In the genomic region with DNA sequence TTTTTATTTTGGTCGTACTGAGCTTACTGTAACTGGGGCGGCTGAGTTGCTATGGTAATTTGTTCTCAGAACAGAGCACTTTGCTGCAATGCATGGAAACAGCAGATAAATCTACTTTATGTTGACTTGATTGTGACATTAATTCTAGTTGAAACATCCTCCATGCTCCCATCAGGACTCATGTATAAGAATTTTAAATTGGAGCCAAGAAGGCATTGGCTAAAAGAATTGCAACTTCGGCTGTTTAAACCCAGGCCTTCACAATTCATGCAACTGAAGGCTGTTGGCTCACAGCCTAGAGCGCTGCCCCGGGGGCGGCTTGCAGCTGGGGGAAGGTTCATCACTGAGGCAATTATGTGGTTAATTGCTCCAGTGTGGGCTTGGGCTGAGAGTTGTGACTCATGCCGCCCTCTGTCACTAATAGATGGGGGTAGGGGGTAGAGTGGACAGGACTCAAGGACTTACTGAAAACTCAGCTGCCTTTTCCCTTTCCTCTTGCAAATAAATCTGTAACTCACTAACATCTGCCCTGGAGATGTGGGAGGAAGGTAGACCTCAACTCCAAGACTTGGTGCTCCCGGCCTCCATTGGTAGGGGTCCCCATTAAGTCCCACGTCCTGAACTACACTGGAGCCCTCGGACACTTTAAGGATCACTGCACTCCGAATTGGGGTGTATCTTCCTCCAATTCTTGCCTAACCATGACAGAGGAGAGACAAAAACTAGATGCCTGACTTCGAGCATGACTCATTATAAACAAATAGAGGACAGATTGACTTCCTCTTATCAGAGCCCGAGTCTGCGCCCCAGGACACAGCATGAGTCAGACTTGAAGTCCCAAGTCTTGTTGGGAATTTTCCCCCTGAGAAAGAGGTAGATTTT, we compare ENCODE assay signal across 8 cellular contexts. TPM values are rescaled to one million over a fixed set of nuclear protein-coding genes. Genes with fewer than 3 reads are reported as not detected.
DNase-seq lines count a peak whose midpoint lies in the region; ATAC-seq and TF ChIP-seq lines count a peak whose summit lies in the region.

No MANE protein-coding gene starts in this region.

- peak overlapping the region; percentile 65 to 89 for H3K4me3 Mint-ChIP-seq in CD14-positive monocyte
- H3K4me3 Mint-ChIP-seq in activated naive CD8-positive, alpha-beta T cell treated with anti-CD3 and anti-CD28 coated beads, Interleukin-2, amount 50 U/mL, for 24 hours = peak overlapping the region; percentile 26
- H3K4me3 Mint-ChIP-seq in activated T-helper 1 cell treated with anti-CD3 and anti-CD28 coated beads, Interleukin-12 subunit alpha, Interleukin-12 subunit beta, Interleukin-2, Interleukin-4 antibody, amounts not matched to agents 30 ng/mL and 10 ng/mL and 1 ng/mL, durations not matched to agents 14 hours and 24 hours and 36 hours = no peak overlapping the region

- H3K36me3 ChIP-seq in left ventricle myocardium inferior (no peaks in the 10 kb centered on the region), sigmoid colon (no peaks in the 10 kb centered on the region)

- intact Hi-C loops in CD14-positive monocyte (cut with micrococcal nuclease) (loop anchor here in 1 of 2 donors (5.0 kb wide), 1 partner anchor 35 kb away; the partner anchor contains the start of gene ERCC4), left ventricle myocardium inferior (cut with micrococcal nuclease) (no loop called here), sigmoid colon (cut with DNase I) (no loop called here)
- intact Hi-C loops in activated T-helper 1 cell treated with anti-CD3 and anti-CD28 coated beads, Interleukin-12 subunit alpha, Interleukin-12 subunit beta, Interleukin-2, Interleukin-4 antibody, amounts not matched to agents 30 ng/mL and 10 ng/mL and 1 ng/mL, durations not matched to agents 14 hours and 24 hours and 36 hours (cut with micrococcal nuclease) = no loop called here

- WGBS in sigmoid colon, 2 donors = 7 to 32% methylated on average over 14 of the region's 14 CpGs

- ATAC-seq in GM18858 (IDR thresholded peaks at IDR 0.05; ENCODE audit: unreplicated experiment) (peak; percentile 65), HG03045 (IDR thresholded peaks at IDR 0.05; ENCODE audit: unreplicated experiment) (peak; percentile 59)
- peak; percentile 66 for ATAC-seq in activated naive CD8-positive, alpha-beta T cell treated with anti-CD3 and anti-CD28 coated beads, Interleukin-2, amount 50 U/mL, for 24 hours

- H3K4me1 Mint-ChIP-seq in CD14-positive monocyte = peaks cover 24% of the 10 kb centered on the region
- H3K4me1 Mint-ChIP-seq in activated naive CD8-positive, alpha-beta T cell treated with anti-CD3 and anti-CD28 coated beads, Interleukin-2, amount 50 U/mL, for 24 hours = peaks cover 17% of the 10 kb centered on the region
- H3K4me1 Mint-ChIP-seq in activated T-helper 1 cell treated with anti-CD3 and anti-CD28 coated beads, Interleukin-12 subunit alpha, Interleukin-12 subunit beta, Interleukin-2, Interleukin-4 antibody, amounts not matched to agents 30 ng/mL and 10 ng/mL and 1 ng/mL, durations not matched to agents 14 hours and 24 hours and 36 hours (ENCODE audit: low read depth) = peaks cover 11% of the 10 kb centered on the region

- H3K4me3 ChIP-seq in left ventricle myocardium inferior = peak overlapping the region; percentile 36
- H3K4me3 ChIP-seq in sigmoid colon = peak overlapping the region; percentile 10 to 42 (median 35)

- peak overlapping the region; percentile 81 for H3K27ac ChIP-seq in left ventricle myocardium inferior (replicated peaks)
- peak overlapping the region; percentile 56 to 71 (median 60) for H3K27ac ChIP-seq in sigmoid colon

- H3K27me3 Mint-ChIP-seq in CD14-positive monocyte (ENCODE audit: low read depth in 3 of 3) = peaks cover 5 to 11% (median 10%) of the 10 kb centered on the region in 3 donors
- peaks cover 29% of the 10 kb centered on the region for H3K27me3 Mint-ChIP-seq in activated naive CD8-positive, alpha-beta T cell treated with anti-CD3 and anti-CD28 coated beads, Interleukin-2, amount 50 U/mL, for 24 hours
- H3K27me3 Mint-ChIP-seq in activated T-helper 1 cell treated with anti-CD3 and anti-CD28 coated beads, Interleukin-12 subunit alpha, Interleukin-12 subunit beta, Interleukin-2, Interleukin-4 antibody, amounts not matched to agents 30 ng/mL and 10 ng/mL and 1 ng/mL, durations not matched to agents 14 hours and 24 hours and 36 hours (ENCODE audit: insufficient read depth) = no peaks in the 10 kb centered on the region

- H3K27me3 ChIP-seq in left ventricle myocardium inferior (ENCODE audit: low read depth) (no peaks in the 10 kb centered on the region), sigmoid colon (no peaks in the 10 kb centered on the region)

- no peaks in the 10 kb centered on the region for H3K36me3 Mint-ChIP-seq in CD14-positive monocyte
- H3K36me3 Mint-ChIP-seq in activated naive CD8-positive, alpha-beta T cell treated with anti-CD3 and anti-CD28 coated beads, Interleukin-2, amount 50 U/mL, for 24 hours (ENCODE audit: low read depth) = no peaks in the 10 kb centered on the region
- H3K36me3 Mint-ChIP-seq in activated T-helper 1 cell treated with anti-CD3 and anti-CD28 coated beads, Interleukin-12 subunit alpha, Interleukin-12 subunit beta, Interleukin-2, Interleukin-4 antibody, amounts not matched to agents 30 ng/mL and 10 ng/mL and 1 ng/mL, durations not matched to agents 14 hours and 24 hours and 36 hours (ENCODE audit: low read depth) = no peaks in the 10 kb centered on the region

- no peak for TF ChIP-seq POLR2A in sigmoid colon (IDR thresholded peaks at IDR 0.05)

- no peak for TF ChIP-seq EP300 in sigmoid colon (IDR thresholded peaks at IDR 0.05)

- H3K27ac Mint-ChIP-seq in CD14-positive monocyte = peak overlapping the region; percentile 90 to 99 (median 98)
- H3K27ac Mint-ChIP-seq in activated naive CD8-positive, alpha-beta T cell treated with anti-CD3 and anti-CD28 coated beads, Interleukin-2, amount 50 U/mL, for 24 hours = no peak overlapping the region
- no peak overlapping the region for H3K27ac Mint-ChIP-seq in activated T-helper 1 cell treated with anti-CD3 and anti-CD28 coated beads, Interleukin-12 subunit alpha, Interleukin-12 subunit beta, Interleukin-2, Interleukin-4 antibody, amounts not matched to agents 30 ng/mL and 10 ng/mL and 1 ng/mL, durations not matched to agents 14 hours and 24 hours and 36 hours

- H3K9me3 ChIP-seq in left ventricle myocardium inferior (replicated peaks) (no peaks in the 10 kb centered on the region), sigmoid colon (no peaks in the 10 kb centered on the region)

- peaks cover 0 to 5% (median 0%) of the 10 kb centered on the region in 7 donors for H3K9me3 Mint-ChIP-seq in CD14-positive monocyte
- H3K9me3 Mint-ChIP-seq in activated naive CD8-positive, alpha-beta T cell treated with anti-CD3 and anti-CD28 coated beads, Interleukin-2, amount 50 U/mL, for 24 hours = no peaks in the 10 kb centered on the region
- no peaks in the 10 kb centered on the region for H3K9me3 Mint-ChIP-seq in activated T-helper 1 cell treated with anti-CD3 and anti-CD28 coated beads, Interleukin-12 subunit alpha, Interleukin-12 subunit beta, Interleukin-2, Interleukin-4 antibody, amounts not matched to agents 30 ng/mL and 10 ng/mL and 1 ng/mL, durations not matched to agents 14 hours and 24 hours and 36 hours

- H3K4me1 ChIP-seq in left ventricle myocardium inferior = peaks cover 10% of the 10 kb centered on the region
- H3K4me1 ChIP-seq in sigmoid colon = peaks cover 0 to 20% (median 15%) of the 10 kb centered on the region in 4 donors

- TF ChIP-seq CTCF in CD14-positive monocyte (IDR thresholded peaks at IDR 0.05) (no peak), left ventricle myocardium inferior (IDR thresholded peaks at IDR 0.05; ENCODE audit: borderline replicate concordance) (no peak), sigmoid colon (IDR thresholded peaks at IDR 0.05) (no peak)

- peak; percentile 84 for DNase-seq in CD14-positive monocyte (ENCODE audit: low spot score)
- DNase-seq in NCI-H2227 (lab: John Stamatoyannopoulos, UW; ENCODE audit: unreplicated experiment) = peak; percentile 53
- peak; percentile 16 for DNase-seq in activated naive CD8-positive, alpha-beta T cell treated with anti-CD3 and anti-CD28 coated beads, Interleukin-2, amount 50 U/mL, for 24 hours
- DNase-seq in left ventricle myocardium inferior = peak; percentile 41
- DNase-seq in sigmoid colon = peak; percentile 90
- no peak for DNase-seq in activated T-helper 1 cell treated with anti-CD3 and anti-CD28 coated beads, Interleukin-12 subunit alpha, Interleukin-12 subunit beta, Interleukin-2, Interleukin-4 antibody, amounts not matched to agents 30 ng/mL and 10 ng/mL and 1 ng/mL, durations not matched to agents 14 hours and 24 hours and 36 hours (ENCODE audit: low spot score)

RNA-seq across cellular contexts. Expression of gene ERCC4, which starts 37.5 kb away (rescaled TPM):
- polyA plus RNA-seq in CD14-positive monocyte (10 to 100 TPM in 1 of 2 donors, 1 to 10 TPM in 1; 5.9 to 11.8 TPM), sigmoid colon (1 to 10 TPM in 2 of 3 donors, under 1 TPM in 1; 0.60 to 1.9 (median 1.4) TPM)
- total RNA-seq in left ventricle myocardium inferior (8.2 TPM), sigmoid colon (10 to 100 TPM in 3 of 4 donors, 1 to 10 TPM in 1; 7.7 to 11.4 (median 10.6) TPM)
- total RNA-seq in activated T-helper 1 cell treated with anti-CD3 and anti-CD28 coated beads, Interleukin-12 subunit alpha, Interleukin-12 subunit beta, Interleukin-2, Interleukin-4 antibody, amounts not matched to agents 30 ng/mL and 10 ng/mL and 1 ng/mL, durations not matched to agents 14 hours and 24 hours and 36 hours = 15.9 and 18.6 TPM in 2 replicates

Comparison
In these comparisons a context has a peak if more than half of its experiments do, and no peak if none do; other contexts are left out.
1. H3K27ac Mint-ChIP-seq: peak in CD14-positive monocyte (7 of 7); none in activated naive CD8-positive, alpha-beta T cell treated with anti-CD3 and anti-CD28 coated beads, Interleukin-2, amount 50 U/mL, for 24 hours (single experiment) and activated T-helper 1 cell treated with anti-CD3 and anti-CD28 coated beads, Interleukin-12 subunit alpha, Interleukin-12 subunit beta, Interleukin-2, Interleukin-4 antibody, amounts not matched to agents 30 ng/mL and 10 ng/mL and 1 ng/mL, durations not matched to agents 14 hours and 24 hours and 36 hours (single experiment).
2. Peak in every context shown above with its lines, with median percentiles within 50 percentile points of each other: ATAC-seq.